1 cellular context compared by ENCODE assay signal in genomic region chr20:33401042-33401921, GRCh38.
TF ChIP-seq lines count a peak whose summit lies in the region.

Gene CDK5RAP1 (minus strand): TSS chr20:33401519. CDS start chr20:33397064, 4,455 bp downstream.

TF ChIP-seq in HepG2, 621 proteins besides CTCF, POLR2A, EP300 and RAD21 (continued from another document and continues in another):
- peak; percentile 87 for TF ChIP-seq ZNF281 (CRISPR knock-in tag; IDR thresholded peaks at IDR 0.05; ENCODE audit: borderline replicate concordance)
- no peak for TF ChIP-seq SP1 (IDR thresholded peaks at IDR 0.05)
- TF ChIP-seq SP1 (CRISPR knock-in tag; IDR thresholded peaks at IDR 0.05): peak; percentile 98
- TF ChIP-seq ZFP90 (CRISPR knock-in tag; IDR thresholded peaks at IDR 0.05; ENCODE audit: borderline replicate concordance): peak; percentile 98
- TF ChIP-seq KLF6 (CRISPR knock-in tag; IDR thresholded peaks at IDR 0.05): peak; percentile 97
- peak; percentile 96 for TF ChIP-seq ZNF790 (CRISPR knock-in tag; IDR thresholded peaks at IDR 0.05; ENCODE audit: borderline replicate concordance)
- TF ChIP-seq TRIM24 (CRISPR knock-in tag; IDR thresholded peaks at IDR 0.05): no peak
- peak; percentile 92 for TF ChIP-seq GZF1 (CRISPR knock-in tag; IDR thresholded peaks at IDR 0.05)
- TF ChIP-seq ZBTB2 (CRISPR knock-in tag; IDR thresholded peaks at IDR 0.05; ENCODE audit: low read depth): peak; percentile 77
- peak; percentile 91 for TF ChIP-seq ZSCAN25 (CRISPR knock-in tag; IDR thresholded peaks at IDR 0.05)
- TF ChIP-seq ZNF879 (CRISPR knock-in tag; IDR thresholded peaks at IDR 0.05): peak; percentile 93
- peak; percentile 81; the same call in 1 of the 2 replicates for TF ChIP-seq DNMT3B (CRISPR knock-in tag; conservative IDR thresholded peaks at IDR 0.05)
- TF ChIP-seq, protein P1, sequence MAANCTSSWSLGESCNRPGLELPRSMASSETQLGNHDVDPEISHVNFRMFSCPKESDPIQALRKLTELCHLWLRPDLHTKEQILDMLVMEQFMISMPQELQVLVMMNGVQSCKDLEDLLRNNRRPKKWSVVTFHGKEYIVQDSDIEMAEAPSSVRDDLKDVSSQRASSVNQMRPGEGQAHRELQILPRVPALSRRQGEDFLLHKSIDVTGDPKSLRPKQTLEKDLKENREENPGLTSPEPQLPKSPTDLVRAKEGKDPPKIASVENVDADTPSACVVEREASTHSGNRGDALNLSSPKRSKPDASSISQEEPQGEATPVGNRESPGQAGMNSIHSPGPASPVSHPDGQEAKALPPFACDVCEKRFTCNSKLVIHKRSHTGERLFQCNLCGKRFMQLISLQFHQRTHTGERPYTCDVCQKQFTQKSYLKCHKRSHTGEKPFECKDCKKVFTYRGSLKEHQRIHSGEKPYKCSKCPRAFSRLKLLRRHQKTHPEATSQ (CRISPR knock-in tag; IDR thresholded peaks at IDR 0.05; ENCODE audit: borderline replicate concordance): peak; percentile 99
- TF ChIP-seq SKIL (CRISPR knock-in tag; IDR thresholded peaks at IDR 0.05; ENCODE audit: borderline replicate concordance): no peak
- TF ChIP-seq KLF15 (CRISPR knock-in tag; IDR thresholded peaks at IDR 0.05; ENCODE audit: borderline replicate concordance): 0 out of 2 replicates have a peak, but pooled peaks have one; percentile 43
- no peak for TF ChIP-seq ZNF207 (IDR thresholded peaks at IDR 0.05; ENCODE audit: borderline replicate concordance)
- TF ChIP-seq HES4 (CRISPR knock-in tag; IDR thresholded peaks at IDR 0.05; ENCODE audit: borderline replicate concordance): peak; percentile 72; the same call in 1 of the 2 replicates
- TF ChIP-seq ZNF354B (CRISPR knock-in tag; IDR thresholded peaks at IDR 0.05): peak; percentile 99
- peak in 1 of 2 experiments; percentile 82; a peak in 1 of 4 replicates for TF ChIP-seq ATF4 (CRISPR knock-in tag; IDR thresholded peaks at IDR 0.05)
- TF ChIP-seq, protein P2, sequence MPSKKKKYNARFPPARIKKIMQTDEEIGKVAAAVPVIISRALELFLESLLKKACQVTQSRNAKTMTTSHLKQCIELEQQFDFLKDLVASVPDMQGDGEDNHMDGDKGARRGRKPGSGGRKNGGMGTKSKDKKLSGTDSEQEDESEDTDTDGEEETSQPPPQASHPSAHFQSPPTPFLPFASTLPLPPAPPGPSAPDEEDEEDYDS (CRISPR knock-in tag; IDR thresholded peaks at IDR 0.05): peak; percentile 96
- TF ChIP-seq FOXJ3 (CRISPR knock-in tag; IDR thresholded peaks at IDR 0.05; ENCODE audit: borderline replicate concordance): peak; percentile 80
- peak; percentile 94; the same call in 1 of the 2 replicates for TF ChIP-seq MEIS2 (CRISPR knock-in tag; IDR thresholded peaks at IDR 0.05)
- peak; percentile 88; the same call in 1 of the 2 replicates for TF ChIP-seq ZNF672 (CRISPR knock-in tag; IDR thresholded peaks at IDR 0.05)
- TF ChIP-seq ZNF777 (CRISPR knock-in tag; IDR thresholded peaks at IDR 0.05): peak; percentile 73; the same call in 1 of the 2 replicates
- TF ChIP-seq TAF1 (CRISPR knock-in tag; IDR thresholded peaks at IDR 0.05): peak; percentile 98
- peak; percentile 77; the same call in 1 of the 2 replicates for TF ChIP-seq GTF2F1 (IDR thresholded peaks at IDR 0.05; ENCODE audit: low read length)
- peak; percentile 96 for TF ChIP-seq ZFP36L1 (CRISPR knock-in tag; IDR thresholded peaks at IDR 0.05)
- peak; percentile 98 for TF ChIP-seq SALL1 (CRISPR knock-in tag; IDR thresholded peaks at IDR 0.05)
- TF ChIP-seq ETV6 (CRISPR knock-in tag; conservative IDR thresholded peaks at IDR 0.05): peak; percentile 97
- TF ChIP-seq SIX1 (CRISPR knock-in tag; IDR thresholded peaks at IDR 0.05; ENCODE audit: borderline replicate concordance): peak; percentile 82
- peak; percentile 67; the same call in 1 of the 2 replicates for TF ChIP-seq TBX3 (IDR thresholded peaks at IDR 0.05; ENCODE audit: borderline replicate concordance)
- TF ChIP-seq HNF1A (IDR thresholded peaks at IDR 0.05; ENCODE audit: low read depth): peak; percentile 74
- peak; percentile 88 for TF ChIP-seq HNF1A (CRISPR knock-in tag; IDR thresholded peaks at IDR 0.05; ENCODE audit: borderline replicate concordance)
- peak; percentile 99 for TF ChIP-seq ZNF350 (CRISPR knock-in tag; IDR thresholded peaks at IDR 0.05; ENCODE audit: borderline replicate concordance, low read depth)
- TF ChIP-seq IKZF1 (IDR thresholded peaks at IDR 0.05): no peak
- TF ChIP-seq HDAC1 (CRISPR knock-in tag; IDR thresholded peaks at IDR 0.05): peak; percentile 100
- peak; percentile 85 for TF ChIP-seq DR1 (CRISPR knock-in tag; IDR thresholded peaks at IDR 0.05)
- no peak for TF ChIP-seq CEBPB (IDR thresholded peaks at IDR 0.05; ENCODE audit: borderline replicate concordance, low read depth, low read length)
- TF ChIP-seq RXRA (CRISPR knock-in tag; IDR thresholded peaks at IDR 0.05): peak; percentile 95
- TF ChIP-seq ZSCAN21 (CRISPR knock-in tag; IDR thresholded peaks at IDR 0.05; ENCODE audit: borderline replicate concordance): peak; percentile 98
- 0 out of 2 replicates have a peak, but pooled peaks have one; percentile 15 for TF ChIP-seq ZNF513 (CRISPR knock-in tag; conservative IDR thresholded peaks at IDR 0.05)
- no peak for TF ChIP-seq SRSF9 (IDR thresholded peaks at IDR 0.05; ENCODE audit: borderline replicate concordance, insufficient read depth, low read depth, low read length, poor library complexity, severe bottlenecking)
- TF ChIP-seq ZNF737 (CRISPR knock-in tag; IDR thresholded peaks at IDR 0.05; ENCODE audit: borderline replicate concordance): peak; percentile 97; the same call in 1 of the 2 replicates
- TF ChIP-seq ZNF577 (CRISPR knock-in tag; IDR thresholded peaks at IDR 0.05; ENCODE audit: borderline replicate concordance, low read depth): no peak; the same call in 1 of the 2 replicates
- peak; percentile 79 for TF ChIP-seq ZNF143 (CRISPR knock-in tag; IDR thresholded peaks at IDR 0.05)
- TF ChIP-seq U2AF2 (IDR thresholded peaks at IDR 0.05; ENCODE audit: low read depth, low read length): no peak
- peak; percentile 96; the same call in 1 of the 2 replicates for TF ChIP-seq ZNF44 (CRISPR knock-in tag; IDR thresholded peaks at IDR 0.05)
- peak; percentile 80 for TF ChIP-seq HNRNPL (IDR thresholded peaks at IDR 0.05; ENCODE audit: low read depth, low read length)
- no peak for TF ChIP-seq NONO (IDR thresholded peaks at IDR 0.05)
- peak; percentile 100 for TF ChIP-seq NONO (CRISPR knock-in tag; conservative IDR thresholded peaks at IDR 0.05)
- TF ChIP-seq, protein P3, sequence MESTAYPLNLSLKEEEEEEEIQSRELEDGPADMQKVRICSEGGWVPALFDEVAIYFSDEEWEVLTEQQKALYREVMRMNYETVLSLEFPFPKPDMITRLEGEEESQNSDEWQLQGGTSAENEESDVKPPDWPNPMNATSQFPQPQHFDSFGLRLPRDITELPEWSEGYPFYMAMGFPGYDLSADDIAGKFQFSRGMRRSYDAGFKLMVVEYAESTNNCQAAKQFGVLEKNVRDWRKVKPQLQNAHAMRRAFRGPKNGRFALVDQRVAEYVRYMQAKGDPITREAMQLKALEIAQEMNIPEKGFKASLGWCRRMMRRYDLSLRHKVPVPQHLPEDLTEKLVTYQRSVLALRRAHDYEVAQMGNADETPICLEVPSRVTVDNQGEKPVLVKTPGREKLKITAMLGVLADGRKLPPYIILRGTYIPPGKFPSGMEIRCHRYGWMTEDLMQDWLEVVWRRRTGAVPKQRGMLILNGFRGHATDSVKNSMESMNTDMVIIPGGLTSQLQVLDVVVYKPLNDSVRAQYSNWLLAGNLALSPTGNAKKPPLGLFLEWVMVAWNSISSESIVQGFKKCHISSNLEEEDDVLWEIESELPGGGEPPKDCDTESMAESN (CRISPR knock-in tag; conservative IDR thresholded peaks at IDR 0.05): peak; percentile 99
